ENCODE assay signal across 24 cellular contexts in genomic region chr22:47687364-47687655, GRCh38.
A peak's percentile ranks its signal among the peaks of the same experiment; 100 is the strongest.
DNase-seq lines count a peak whose midpoint lies in the region; ATAC-seq and TF ChIP-seq lines count a peak whose summit lies in the region.
"Had no signal": no experiment of that assay in that cellular context is flagged by ENCODE, and none has a peak within 500 bp of the region (broad histone marks: within the 10 kb centered on the region; RNA-seq: fewer than 3 reads in every experiment).

No MANE protein-coding gene starts in this region.

- H3K9me3 Mint-ChIP-seq in stimulated activated memory B cell treated with anti-CD40 and anti-IgM and Interleukin-4, amounts not matched to agents 10 μg/mL and 1 μg/mL and 100 μg/mL, for 72 hours = peaks cover 8% of the 10 kb centered on the region
- H3K9me3 Mint-ChIP-seq in activated CD4-positive, alpha-beta memory T cell treated with anti-CD3 and anti-CD28 coated beads for 36 hours = peaks cover 13% of the 10 kb centered on the region

- ATAC-seq in PC-3 (no peak), GM21717 (IDR thresholded peaks at IDR 0.05; ENCODE audit: unreplicated experiment) (no peak)
- ATAC-seq in stimulated activated memory B cell treated with anti-CD40 and anti-IgM and Interleukin-4, amounts not matched to agents 10 μg/mL and 1 μg/mL and 100 μg/mL, for 72 hours = no peak
- ATAC-seq: GM12878 had no signal

- TF ChIP-seq EP300 in esophagus muscularis mucosa (IDR thresholded peaks at IDR 0.05) = no peak

- H3K4me1 Mint-ChIP-seq in stimulated activated memory B cell treated with anti-CD40 and anti-IgM and Interleukin-4, amounts not matched to agents 10 μg/mL and 1 μg/mL and 100 μg/mL, for 72 hours = no peaks in the 10 kb centered on the region
- no peaks in the 10 kb centered on the region for H3K4me1 Mint-ChIP-seq in activated CD4-positive, alpha-beta memory T cell treated with anti-CD3 and anti-CD28 coated beads for 36 hours (ENCODE audit: low read depth)
- H3K4me1 Mint-ChIP-seq: CD14-positive monocyte; CD4-positive, alpha-beta memory T cell; CD4-positive, CD25-positive, alpha-beta regulatory T cell; CD8-positive, alpha-beta memory T cell had no signal

- intact Hi-C loops in PC-3 (cut with micrococcal nuclease) (no loop called here), esophagus muscularis mucosa (cut with DNase I) (no loop called here), vagina (cut with DNase I) (no loop called here)
- intact Hi-C loops in activated CD4-positive, alpha-beta memory T cell treated with anti-CD3 and anti-CD28 coated beads for 36 hours (cut with micrococcal nuclease) = no loop called here

- H3K27me3 ChIP-seq in PC-3 (ENCODE audit: low read length) (no peaks in the 10 kb centered on the region), esophagus muscularis mucosa (peaks cover 0 to 5% (median 0%) of the 10 kb centered on the region in 4 donors), vagina (no peaks in the 10 kb centered on the region)
- H3K27me3 ChIP-seq: BE2C, BLaER1 had no signal

- H3K27ac ChIP-seq in PC-3 (ENCODE audit: low read length) (no peak overlapping the region), esophagus muscularis mucosa (replicated peaks in 1 of 4) (no peak overlapping the region), vagina (no peak overlapping the region)
- H3K27ac ChIP-seq: BLaER1 had no signal

- CTCF ChIA-PET in PC-3 (lab: Charles Lee) = no interaction called here
- CTCF ChIA-PET in activated CD4-positive, alpha-beta memory T cell treated with anti-CD3 and anti-CD28 coated beads for 36 hours (lab: Charles Lee) = no interaction called here

- H3K36me3 Mint-ChIP-seq in stimulated activated memory B cell treated with anti-CD40 and anti-IgM and Interleukin-4, amounts not matched to agents 10 μg/mL and 1 μg/mL and 100 μg/mL, for 72 hours = no peaks in the 10 kb centered on the region
- H3K36me3 Mint-ChIP-seq in activated CD4-positive, alpha-beta memory T cell treated with anti-CD3 and anti-CD28 coated beads for 36 hours = no peaks in the 10 kb centered on the region
- H3K36me3 Mint-ChIP-seq: CD14-positive monocyte; CD4-positive, alpha-beta memory T cell; CD4-positive, CD25-positive, alpha-beta regulatory T cell had no signal

- 82% methylated on average over 4 of the region's 4 CpGs for WGBS in esophagus muscularis mucosa

- H3K4me3 Mint-ChIP-seq in stimulated activated memory B cell treated with anti-CD40 and anti-IgM and Interleukin-4, amounts not matched to agents 10 μg/mL and 1 μg/mL and 100 μg/mL, for 72 hours = no peak overlapping the region
- H3K4me3 Mint-ChIP-seq in activated CD4-positive, alpha-beta memory T cell treated with anti-CD3 and anti-CD28 coated beads for 36 hours = no peak overlapping the region
- H3K4me3 Mint-ChIP-seq: CD14-positive monocyte; CD4-positive, alpha-beta memory T cell; CD4-positive, CD25-positive, alpha-beta regulatory T cell; CD8-positive, alpha-beta memory T cell had no signal

- TF ChIP-seq CTCF in PC-3 (conservative IDR thresholded peaks at IDR 0.05; ENCODE audit: low read depth, low read length) (no peak), esophagus muscularis mucosa (IDR thresholded peaks at IDR 0.05) (no peak), vagina (IDR thresholded peaks at IDR 0.05) (no peak)

- TSS peak; percentile 4 for BruUV-seq in PC-3 (replicated peaks; lab: Mats Ljungman, UMichigan)

- H3K9me3 ChIP-seq in PC-3 (ENCODE audit: low read length) (no peaks in the 10 kb centered on the region), esophagus muscularis mucosa (peaks cover 0 to 24% (median 17%) of the 10 kb centered on the region in 4 donors), vagina (no peaks in the 10 kb centered on the region)

- H3K9me2 ChIP-seq in PC-3 (replicated peaks; ENCODE audit: low read length) = no peaks in the 10 kb centered on the region

- H3K4me2 ChIP-seq in PC-3 (ENCODE audit: low read length) = no peak overlapping the region
- H3K4me2 ChIP-seq: BLaER1 had no signal

- POLR2A ChIA-PET in PC-3 (lab: Charles Lee; ENCODE audit: unreplicated experiment) = no interaction called here
- POLR2A ChIA-PET in activated CD4-positive, alpha-beta memory T cell treated with anti-CD3 and anti-CD28 coated beads for 36 hours (lab: Charles Lee) = no interaction called here

- H3K79me2 ChIP-seq in PC-3 (ENCODE audit: low read length) = no peaks in the 10 kb centered on the region

- H3K27me3 Mint-ChIP-seq in stimulated activated memory B cell treated with anti-CD40 and anti-IgM and Interleukin-4, amounts not matched to agents 10 μg/mL and 1 μg/mL and 100 μg/mL, for 72 hours = no peaks in the 10 kb centered on the region
- H3K27me3 Mint-ChIP-seq in activated CD4-positive, alpha-beta memory T cell treated with anti-CD3 and anti-CD28 coated beads for 36 hours = peaks cover 3% of the 10 kb centered on the region

- no peak overlapping the region for H2AFZ ChIP-seq in PC-3 (ENCODE audit: low read length)

- H3K4me3 ChIP-seq in PC-3 (ENCODE audit: low read length) (no peak overlapping the region), esophagus muscularis mucosa (no peak overlapping the region), vagina (no peak overlapping the region)
- H3K4me3 ChIP-seq: BLaER1, GM12878 had no signal

- H3K36me3 ChIP-seq in PC-3 (ENCODE audit: low read depth, low read length) (peaks cover 3% of the 10 kb centered on the region), esophagus muscularis mucosa (no peaks in the 10 kb centered on the region), vagina (no peaks in the 10 kb centered on the region)
- H3K36me3 ChIP-seq: BE2C, BLaER1 had no signal

- H3K4me1 ChIP-seq in PC-3 (ENCODE audit: insufficient read depth, low read length) (no peaks in the 10 kb centered on the region), esophagus muscularis mucosa (no peaks in the 10 kb centered on the region), vagina (no peaks in the 10 kb centered on the region)
- H3K4me1 ChIP-seq: BE2C, BLaER1 had no signal

- H3K9ac ChIP-seq in PC-3 (ENCODE audit: low read length) = no peak overlapping the region
- H3K9ac ChIP-seq: BLaER1 had no signal

- no peaks in the 10 kb centered on the region for H4K20me1 ChIP-seq in PC-3 (ENCODE audit: low read length)
- H4K20me1 ChIP-seq: BLaER1 had no signal

- no peak overlapping the region for H3K27ac Mint-ChIP-seq in stimulated activated memory B cell treated with anti-CD40 and anti-IgM and Interleukin-4, amounts not matched to agents 10 μg/mL and 1 μg/mL and 100 μg/mL, for 72 hours
- no peak overlapping the region for H3K27ac Mint-ChIP-seq in activated CD4-positive, alpha-beta memory T cell treated with anti-CD3 and anti-CD28 coated beads for 36 hours
- H3K27ac Mint-ChIP-seq: CD14-positive monocyte; CD4-positive, alpha-beta memory T cell; CD4-positive, CD25-positive, alpha-beta regulatory T cell; CD8-positive, alpha-beta memory T cell had no signal

- no peaks in the 10 kb centered on the region for H3F3A ChIP-seq in PC-3 (ENCODE audit: low read length, unreplicated experiment)

- DNase-seq in PC-3 = no peak
- peak; percentile 62 for DNase-seq in esophagus muscularis mucosa (ENCODE audit: extremely low spot score)
- peak; percentile 32 to 84 for DNase-seq in vagina (ENCODE audit: extremely low spot score in 2 of 2)
- DNase-seq in activated CD4-positive, alpha-beta memory T cell treated with anti-CD3 and anti-CD28 coated beads for 36 hours = no peak
- DNase-seq: 8988T; ACHN; BE2C; C1 segment of cervical spinal cord; CD4-positive, alpha-beta memory T cell; CD4-positive, CD25-positive, alpha-beta regulatory T cell; CD8-positive, alpha-beta memory T cell; COR-L47; DMS 273 treated with DMSO at 0.1 percent for 48 hours; DMS153; DMS53; DMS79; DND-41; EL; GDM1 had no signal

- TF ChIP-seq POLR2A in esophagus muscularis mucosa (IDR thresholded peaks at IDR 0.05; ENCODE audit: low read depth) (no peak), vagina (IDR thresholded peaks at IDR 0.05) (no peak)

Comparison
In these comparisons a context has a peak if more than half of its experiments do, and no peak if none do; other contexts are left out.
1. DNase-seq: peak in esophagus muscularis mucosa (single experiment) and vagina (2 of 2); none in PC-3 (single experiment) and activated CD4-positive, alpha-beta memory T cell treated with anti-CD3 and anti-CD28 coated beads for 36 hours (single experiment).